22 cellular contexts compared by ENCODE assay signal in the genomic region with DNA sequence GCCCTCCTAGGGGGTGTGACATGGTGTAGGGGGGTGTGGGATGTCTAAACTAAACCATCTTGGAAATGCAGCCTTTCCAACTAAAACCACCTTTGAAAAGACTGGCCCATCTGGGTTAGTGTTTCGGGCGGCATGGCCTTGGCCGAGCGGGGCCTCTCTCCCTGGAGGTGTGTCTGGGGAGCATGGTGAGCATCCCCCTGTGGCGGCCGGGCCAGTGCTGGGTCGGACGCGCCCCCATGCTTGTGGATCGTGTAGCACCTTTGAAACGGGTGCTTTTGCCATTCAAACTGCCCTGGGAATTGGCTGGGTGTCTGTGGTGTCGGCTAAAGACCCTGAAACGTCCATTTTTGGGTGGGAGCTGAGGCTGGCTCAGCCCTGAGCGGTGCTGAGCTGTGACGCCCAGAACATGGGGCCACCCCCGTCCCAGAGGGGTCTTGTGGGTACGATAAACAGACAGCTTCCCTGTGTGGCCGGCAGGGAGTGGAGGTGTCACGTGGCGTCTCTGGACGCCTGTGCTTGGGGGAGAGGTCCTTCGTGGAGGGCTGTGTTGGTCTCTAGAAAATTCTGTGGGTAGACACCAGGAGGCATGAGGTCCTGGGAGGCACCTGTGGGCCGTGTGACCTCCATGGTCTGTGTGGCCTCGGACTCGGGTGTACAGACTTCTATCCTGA. TPM values are rescaled to one million over a fixed set of nuclear protein-coding genes. Genes with fewer than 3 reads are reported as not detected.
A peak's percentile ranks its signal among the peaks of the same experiment; 100 is the strongest.
DNase-seq lines count a peak whose midpoint lies in the region; ATAC-seq and TF ChIP-seq lines count a peak whose summit lies in the region.
"Had no signal": no experiment of that assay in that cellular context is flagged by ENCODE, and none has a peak within 500 bp of the region (broad histone marks: within the 10 kb centered on the region; RNA-seq: fewer than 3 reads in every experiment).

No MANE protein-coding gene starts in this region.

- H3K79me2 ChIP-seq in parathyroid adenoma: peaks cover 71% of the 10 kb centered on the region

- peak overlapping the region in 2 of 3 donors; percentile 28 to 65 for H3K27ac Mint-ChIP-seq in IgD-negative memory B cell

- DNase-seq in AG04450 (ENCODE audit: low read depth, low spot score): no peak
- no peak for DNase-seq in esophagus squamous epithelium (lab: John Stamatoyannopoulos, UW)
- no peak for DNase-seq in A172 (ENCODE audit: low spot score)
- no peak for DNase-seq in HUDEP-2 (lab: John Stamatoyannopoulos, UW; ENCODE audit: unreplicated experiment in 76 of 76)
- DNase-seq in omental fat pad (ENCODE audit: low spot score): no peak
- DNase-seq: activated CD4-positive, alpha-beta memory T cell treated with anti-CD3 and anti-CD28 coated beads for 36 hours; activated T-cell treated with anti-CD3 and anti-CD28 coated beads, Interleukin-2, amount 50 U/mL, for 72 hours; EL; heart right ventricle; mammary epithelial cell; naive thymus-derived CD4-positive, alpha-beta T cell; NCI-H1048; NCI-H2029 treated with DMSO at 0.1 percent for 48 hours; Right ventricle myocardium superior; stimulated activated CD4-positive, alpha-beta T cell treated with anti-CD3 and anti-CD28 coated beads, Interleukin-12 subunit alpha, Interleukin-12 subunit beta, amount 100 ng/mL, for 4 hours; upper lobe of right lung had no signal

- CTCF ChIA-PET in AG04450 (lab: Charles Lee): no interaction called here

- H3K4me3 Mint-ChIP-seq in IgD-negative memory B cell: peak overlapping the region in 1 of 4 donors; percentile 41
- H3K4me3 Mint-ChIP-seq: activated CD4-positive, alpha-beta memory T cell treated with anti-CD3 and anti-CD28 coated beads for 36 hours; naive thymus-derived CD4-positive, alpha-beta T cell; T-helper 1 cell treated with Interleukin-12 subunit alpha and Interleukin-12 subunit beta and Interleukin-4 antibody, amounts not matched to agents 30 μg/mL and 1 μg/mL, for 36 hours had no signal

- peaks cover 1% of the 10 kb centered on the region for H3K36me3 Mint-ChIP-seq in IgD-negative memory B cell

- no peaks in the 10 kb centered on the region for H3K9me3 Mint-ChIP-seq in IgD-negative memory B cell
- H3K9me3 Mint-ChIP-seq: activated CD4-positive, alpha-beta memory T cell treated with anti-CD3 and anti-CD28 coated beads for 36 hours; activated T-cell treated with anti-CD3 and anti-CD28 coated beads, Interleukin-2, amount 50 U/mL, for 72 hours; naive thymus-derived CD4-positive, alpha-beta T cell; T-helper 1 cell treated with Interleukin-12 subunit alpha and Interleukin-12 subunit beta and Interleukin-4 antibody, amounts not matched to agents 30 μg/mL and 1 μg/mL, for 36 hours had no signal

- no peak overlapping the region for H3K9ac ChIP-seq in parathyroid adenoma
- H3K9ac ChIP-seq: KMS-11 had no signal

- intact Hi-C loops in esophagus squamous epithelium (cut with DNase I): no loop called here

- 66 to 87% methylated on average over 10 to 11 of the region's 25 CpGs for WGBS in esophagus squamous epithelium, 2 donors

- TF ChIP-seq POLR2A in esophagus squamous epithelium (IDR thresholded peaks at IDR 0.05): no peak

- H3K27me3 Mint-ChIP-seq in IgD-negative memory B cell: no peaks in the 10 kb centered on the region

- no peaks in the 10 kb centered on the region; the same call in 1 of the 2 replicates for H3K9me3 ChIP-seq in AG04450 (ENCODE audit: control insufficient read depth, insufficient read depth, low read length)
- no peaks in the 10 kb centered on the region for H3K9me3 ChIP-seq in esophagus squamous epithelium
- no peaks in the 10 kb centered on the region for H3K9me3 ChIP-seq in parathyroid adenoma (ENCODE audit: control insufficient read depth, low read length)
- H3K9me3 ChIP-seq: heart right ventricle, upper lobe of right lung had no signal

- H2AFZ ChIP-seq in parathyroid adenoma: no peak overlapping the region

- H3K27ac ChIP-seq in AG04450 (ENCODE audit: low read depth, low read length): peak overlapping the region; percentile 98
- peak overlapping the region; percentile 11 to 95 (median 84) for H3K27ac ChIP-seq in esophagus squamous epithelium
- H3K27ac ChIP-seq in parathyroid adenoma: peak overlapping the region; percentile 69
- H3K27ac ChIP-seq: KMS-11, VCaP had no signal

- peaks cover 19 to 23% (median 23%) of the 10 kb centered on the region in 3 donors for H3K4me1 Mint-ChIP-seq in IgD-negative memory B cell

- POLR2A ChIA-PET in AG04450 (lab: Yijun Ruan, JAX): no interaction called here

- H3K4me2 ChIP-seq in parathyroid adenoma (ENCODE audit: low read length): peak overlapping the region; percentile 57
- H3K4me2 ChIP-seq: KMS-11 had no signal

- H3K4me1 ChIP-seq in esophagus squamous epithelium: peaks cover 45 to 98% (median 77%) of the 10 kb centered on the region in 3 donors
- peaks cover 73% of the 10 kb centered on the region for H3K4me1 ChIP-seq in parathyroid adenoma

- H3K4me3 ChIP-seq in AG04450 (ENCODE audit: low read depth, low read length): no peak overlapping the region
- no peak overlapping the region for H3K4me3 ChIP-seq in esophagus squamous epithelium
- H3K4me3 ChIP-seq in parathyroid adenoma (ENCODE audit: low read depth, low read length): peak overlapping the region; percentile 0
- H3K4me3 ChIP-seq: heart right ventricle, upper lobe of right lung had no signal

- H3K27me3 ChIP-seq in AG04450 (ENCODE audit: control insufficient read depth, insufficient read depth, low read length) (no peaks in the 10 kb centered on the region), esophagus squamous epithelium (peaks cover 0 to 19% (median 0%) of the 10 kb centered on the region in 4 donors), parathyroid adenoma (ENCODE audit: control insufficient read depth, insufficient read depth, low read length) (no peaks in the 10 kb centered on the region)
- H3K27me3 ChIP-seq: upper lobe of right lung had no signal

- TF ChIP-seq CTCF in AG04450 (IDR thresholded peaks at IDR 0.05; ENCODE audit: low read depth, low read length): no peak
- TF ChIP-seq CTCF in esophagus squamous epithelium (IDR thresholded peaks at IDR 0.05): no peak
- TF ChIP-seq CTCF in parathyroid adenoma (IDR thresholded peaks at IDR 0.05): no peak
- TF ChIP-seq CTCF in omental fat pad (IDR thresholded peaks at IDR 0.05): no peak

- H3K36me3 ChIP-seq in esophagus squamous epithelium: peaks cover 4 to 69% (median 11%) of the 10 kb centered on the region in 3 donors
- no peaks in the 10 kb centered on the region for H3K36me3 ChIP-seq in parathyroid adenoma (ENCODE audit: control insufficient read depth, insufficient read depth, low read length)

- no peak for ATAC-seq in GM19452 (IDR thresholded peaks at IDR 0.05; ENCODE audit: unreplicated experiment)
- no peak for ATAC-seq in omental fat pad (ENCODE audit: low FRiP score)
- ATAC-seq: activated T-cell treated with anti-CD3 and anti-CD28 coated beads, Interleukin-2, amount 50 U/mL, for 72 hours; heart right ventricle; naive thymus-derived CD4-positive, alpha-beta T cell had no signal

RNA-seq across cellular contexts. Expression of a gene that starts 6.3 kb away (rescaled TPM):
- 10.9 and 17.2 TPM in 2 replicates for polyA plus RNA-seq in AG04450 (2011; rRNA removed)
- 5.9 and 6.7 TPM in 2 replicates for polyA minus RNA-seq in AG04450 (2011; rRNA and poly(A)+ RNA removed)
- polyA plus RNA-seq in IgD-negative memory B cell: 2.1 TPM
- total RNA-seq in esophagus squamous epithelium: 100 to 1,000 TPM in 1 of 4 donors, 10 to 100 TPM in 3; 80.3 to 137 (median 87.7) TPM
- total RNA-seq in A172 (2014; rRNA removed; shearing (Covaris generic)): 125 and 190 TPM in 2 replicates
- 100 to 1,000 TPM in 2 of 4 donors, 10 to 100 TPM in 2; 68.4 to 271 (median 99.9) TPM for total RNA-seq in omental fat pad
- polyA plus RNA-seq: naive thymus-derived CD4-positive, alpha-beta T cell had no signal
